In genomic region chr1:27341525-27342252, GRCh38 we compare ENCODE assay signal across 8 cellular contexts. TPM values are rescaled to one million over a fixed set of nuclear protein-coding genes. Genes with fewer than 3 reads are reported as not detected.
DNase-seq lines count a peak whose midpoint lies in the region; ATAC-seq and TF ChIP-seq lines count a peak whose summit lies in the region.

TSS of gene SYTL1 (plus strand) at chr1:27342022. CDS start at chr1:27345335, 3,313 bp downstream.

- H3K9me3 ChIP-seq in ES-I3 (ENCODE audit: control insufficient read depth, insufficient read depth, low read length) (no peaks in the 10 kb centered on the region), lung (ENCODE audit: control insufficient read depth in 2 of 2, insufficient read depth in 1 of 2, low read length in 1 of 2) (no peaks in the 10 kb centered on the region), suprapubic skin (no peaks in the 10 kb centered on the region)

- 16 to 24% methylated on average over 22 of the region's 22 CpGs for WGBS in lung, 2 donors
- WGBS in suprapubic skin: 18% methylated on average over 10 of the region's 22 CpGs

- H3K4me3 ChIP-seq in choroid plexus epithelial cell (ENCODE audit: low read depth, low read length) (no peak within 1 kb of the TSS), lung (peak within 1 kb of the TSS; percentile 39), suprapubic skin (peak within 1 kb of the TSS; percentile 48)

- peak; percentile 52 for DNase-seq in NCI-H345 treated with DMSO at 0.1 percent for 48 hours (lab: John Stamatoyannopoulos, UW; ENCODE audit: unreplicated experiment)
- peak; percentile 72 for DNase-seq in choroid plexus epithelial cell (ENCODE audit: low read depth)
- DNase-seq in lung (ENCODE audit: low spot score): peak; percentile 66
- DNase-seq in suprapubic skin (ENCODE audit: low spot score in 2 of 2): no peak

- H3K9ac ChIP-seq in ES-I3 (ENCODE audit: low read depth, low read length): peak within 1 kb of the TSS; percentile 41; the same call in 1 of the 2 replicates

- H3K27me3 ChIP-seq in lung (ENCODE audit: control insufficient read depth, insufficient read depth) (no peaks in the 10 kb centered on the region), suprapubic skin (no peaks in the 10 kb centered on the region)

- H3K4me1 ChIP-seq in ES-I3 (ENCODE audit: insufficient read depth, low read length) (peaks cover 31% of the 10 kb centered on the region; the same call in 1 of the 2 replicates), lung (ENCODE audit: control insufficient read depth in 2 of 2, insufficient read depth in 2 of 2, low read length in 2 of 2) (peaks cover 0 to 4% of the 10 kb centered on the region in 2 donors), suprapubic skin (peaks cover 29% of the 10 kb centered on the region)

- no peak for TF ChIP-seq EP300 in suprapubic skin (IDR thresholded peaks at IDR 0.05)

- no peak for TF ChIP-seq POLR2A in suprapubic skin (IDR thresholded peaks at IDR 0.05)

- TF ChIP-seq CTCF in choroid plexus epithelial cell (conservative IDR thresholded peaks at IDR 0.05; ENCODE audit: low read depth, low read length) (no peak), lung (IDR thresholded peaks at IDR 0.05; ENCODE audit: control extremely low read depth, extremely low read depth) (no peak), suprapubic skin (IDR thresholded peaks at IDR 0.05) (no peak)

- ATAC-seq in HG02588 (IDR thresholded peaks at IDR 0.05; ENCODE audit: unreplicated experiment) (peak; percentile 45), lung (ENCODE audit: insufficient read depth, low FRiP score) (peak; percentile 76), HG03159 (IDR thresholded peaks at IDR 0.05; ENCODE audit: unreplicated experiment) (no peak)
- peak; percentile 63 to 70 for ATAC-seq in activated CD4-positive, CD25-positive, alpha-beta regulatory T cell treated with anti-CD3 and anti-CD28 coated beads, Interleukin-2, amount 50 U/mL, for 24 hours

- H3K27ac ChIP-seq in lung (ENCODE audit: low read depth in 1 of 2, low read length in 1 of 2): peak within 1 kb of the TSS in 1 of 2 donors; percentile 87
- peak within 1 kb of the TSS; percentile 91 for H3K27ac ChIP-seq in suprapubic skin

- H3K36me3 ChIP-seq in ES-I3 (ENCODE audit: insufficient read depth, low read length) (no peaks in the 10 kb centered on the region), lung (ENCODE audit: control insufficient read depth in 2 of 2, insufficient read depth in 2 of 2, low read length in 2 of 2) (peaks cover 0 to 5% of the 10 kb centered on the region in 2 donors), suprapubic skin (peaks cover 2% of the 10 kb centered on the region)

RNA-seq across cellular contexts. Expression of gene SYTL1, which starts in this region (rescaled TPM):
- 10 to 100 TPM; 10.5 to 58.0 TPM for total RNA-seq in lung
- polyA plus RNA-seq in lung: 10 to 100 TPM; 27.7 to 41.6 TPM
- 100 to 1,000 TPM; 142 to 176 (median 168) TPM for total RNA-seq in suprapubic skin

Comparison
In these comparisons a context has a peak if more than half of its experiments do, and no peak if none do; other contexts are left out.
1. DNase-seq: peak in NCI-H345 treated with DMSO at 0.1 percent for 48 hours (single experiment), choroid plexus epithelial cell (single experiment) and lung (single experiment); none in suprapubic skin (0 of 2).